Comparison of ENCODE assay signal across 8 cellular contexts in genomic region chr1:91804546-91805023, GRCh38.
DNase-seq lines count a peak whose midpoint lies in the region; ATAC-seq and TF ChIP-seq lines count a peak whose summit lies in the region.

No MANE protein-coding gene starts in this region.

- H3K4me3 ChIP-seq in RWPE2 (ENCODE audit: severe bottlenecking): no peak overlapping the region

- peaks cover 31% of the 10 kb centered on the region for H3K4me1 ChIP-seq in RWPE2 (ENCODE audit: insufficient read depth, poor library complexity, severe bottlenecking)

- DNase-seq in RWPE2 (ENCODE audit: low spot score): no peak
- DNase-seq in activated naive CD8-positive, alpha-beta T cell treated with anti-CD3 and anti-CD28 coated beads for 36 hours: peak; percentile 85
- peak; percentile 90 for DNase-seq in renal cortical epithelial cell (ENCODE audit: low read depth)
- no peak for DNase-seq in AML-193 (lab: John Stamatoyannopoulos, UW)
- no peak for DNase-seq in mesothelial cell of epicardium (ENCODE audit: low spot score in 2 of 2, unreplicated experiment in 2 of 2)

- peaks cover 1% of the 10 kb centered on the region for H3K36me3 Mint-ChIP-seq in activated naive CD8-positive, alpha-beta T cell treated with anti-CD3 and anti-CD28 coated beads for 36 hours
- H3K36me3 Mint-ChIP-seq in mesothelial cell of epicardium: no peaks in the 10 kb centered on the region

- no peaks in the 10 kb centered on the region for H3K9me3 Mint-ChIP-seq in activated naive CD8-positive, alpha-beta T cell treated with anti-CD3 and anti-CD28 coated beads for 36 hours
- no peaks in the 10 kb centered on the region for H3K9me3 Mint-ChIP-seq in mesothelial cell of epicardium

- peaks cover 37% of the 10 kb centered on the region for H3K4me1 Mint-ChIP-seq in activated naive CD8-positive, alpha-beta T cell treated with anti-CD3 and anti-CD28 coated beads for 36 hours
- H3K4me1 Mint-ChIP-seq in mesothelial cell of epicardium: peaks cover 39% of the 10 kb centered on the region

- H3K27me3 Mint-ChIP-seq in activated naive CD8-positive, alpha-beta T cell treated with anti-CD3 and anti-CD28 coated beads for 36 hours: peaks cover 10% of the 10 kb centered on the region
- no peaks in the 10 kb centered on the region for H3K27me3 Mint-ChIP-seq in mesothelial cell of epicardium (ENCODE audit: low read depth)

- no peaks in the 10 kb centered on the region for H3K27me3 ChIP-seq in RWPE2 (ENCODE audit: insufficient read depth, poor library complexity, severe bottlenecking)

- peak overlapping the region; percentile 89 for H3K27ac Mint-ChIP-seq in activated naive CD8-positive, alpha-beta T cell treated with anti-CD3 and anti-CD28 coated beads for 36 hours
- H3K27ac Mint-ChIP-seq in mesothelial cell of epicardium: no peak overlapping the region

- H3K36me3 ChIP-seq in RWPE2 (ENCODE audit: low read depth): no peaks in the 10 kb centered on the region

- H3K4me3 Mint-ChIP-seq in activated naive CD8-positive, alpha-beta T cell treated with anti-CD3 and anti-CD28 coated beads for 36 hours: peak overlapping the region; percentile 69
- no peak overlapping the region for H3K4me3 Mint-ChIP-seq in mesothelial cell of epicardium

- no peak for TF ChIP-seq CTCF in RWPE2 (IDR thresholded peaks at IDR 0.05; ENCODE audit: poor library complexity, severe bottlenecking)
- no peak for TF ChIP-seq CTCF in mesothelial cell of epicardium (IDR thresholded peaks at IDR 0.05; ENCODE audit: unreplicated experiment)

- ATAC-seq in GM21529 (IDR thresholded peaks at IDR 0.05; ENCODE audit: unreplicated experiment) (peak; percentile 40), RWPE2 (ENCODE audit: low read depth) (peak; percentile 78), HG02588 (IDR thresholded peaks at IDR 0.05; ENCODE audit: unreplicated experiment) (no peak), GM18861 (IDR thresholded peaks at IDR 0.05; ENCODE audit: unreplicated experiment) (no peak)

- H3K9me3 ChIP-seq in RWPE2 (ENCODE audit: severe bottlenecking): no peaks in the 10 kb centered on the region

- H3K27ac ChIP-seq in RWPE2 (ENCODE audit: poor library complexity, severe bottlenecking): no peak overlapping the region

Comparison
In these comparisons a context has a peak if more than half of its experiments do, and no peak if none do; other contexts are left out.
1. ATAC-seq: peak in GM21529 (single experiment) and RWPE2 (single experiment); none in HG02588 (single experiment) and GM18861 (single experiment).
2. DNase-seq: peak in activated naive CD8-positive, alpha-beta T cell treated with anti-CD3 and anti-CD28 coated beads for 36 hours (single experiment) and renal cortical epithelial cell (single experiment); none in RWPE2 (single experiment), AML-193 (0 of 2) and mesothelial cell of epicardium (0 of 2).